ENCODE assay signal across 13 cellular contexts in genomic region chr6:166007349-166008263, GRCh38.
DNase-seq lines count a peak whose midpoint lies in the region; ATAC-seq and TF ChIP-seq lines count a peak whose summit lies in the region.
"Had no signal": no experiment of that assay in that cellular context is flagged by ENCODE, and none has a peak within 500 bp of the region (broad histone marks: within the 10 kb centered on the region; RNA-seq: fewer than 3 reads in every experiment).

No MANE protein-coding gene starts in this region.

- no peaks in the 10 kb centered on the region for H3K4me1 ChIP-seq in naive thymus-derived CD4-positive, alpha-beta T cell (ENCODE audit: control insufficient read depth in 2 of 2, insufficient read depth in 2 of 2, low read length in 2 of 2)
- H3K4me1 ChIP-seq: foreskin keratinocyte, prostate gland, SJCRH30 had no signal

- peak overlapping the region; percentile 85 to 93 (median 87) for H3K4me3 Mint-ChIP-seq in brain
- H3K4me3 Mint-ChIP-seq in naive thymus-derived CD4-positive, alpha-beta T cell: no peak overlapping the region

- peaks cover 0 to 16% (median 5%) of the 10 kb centered on the region in 5 experiments for H3K9me3 Mint-ChIP-seq in brain
- peaks cover 0 to 7% (median 0%) of the 10 kb centered on the region in 11 donors for H3K9me3 Mint-ChIP-seq in naive thymus-derived CD4-positive, alpha-beta T cell

- no peaks in the 10 kb centered on the region for H3K27me3 ChIP-seq in naive thymus-derived CD4-positive, alpha-beta T cell (ENCODE audit: control insufficient read depth in 2 of 2, insufficient read depth in 2 of 2, low read length in 2 of 2)

- peaks cover 72% of the 10 kb centered on the region for H3K4me1 Mint-ChIP-seq in brain
- peaks cover 0 to 15% (median 4%) of the 10 kb centered on the region in 7 donors for H3K4me1 Mint-ChIP-seq in naive thymus-derived CD4-positive, alpha-beta T cell

- DNase-seq in DMS 273 (lab: John Stamatoyannopoulos, UW; ENCODE audit: unreplicated experiment) (peak; percentile 14), DMS 273 treated with DMSO at 0.1 percent for 48 hours (lab: John Stamatoyannopoulos, UW) (no peak), kidney glomerular epithelial cell (lab: John Stamatoyannopoulos, UW) (peak; percentile 71), superior temporal gyrus (ENCODE audit: extremely low spot score) (peak; percentile 36), NCI-H1436 (lab: John Stamatoyannopoulos, UW) (no peak), GDM1 (lab: John Stamatoyannopoulos, UW) (no peak)
- DNase-seq in naive thymus-derived CD4-positive, alpha-beta T cell: no peak
- DNase-seq: foreskin keratinocyte had no signal

- no peak overlapping the region for H3K27ac ChIP-seq in naive thymus-derived CD4-positive, alpha-beta T cell (ENCODE audit: low read depth, low read length)
- H3K27ac ChIP-seq: 22Rv1, foreskin keratinocyte, KMS-11, prostate gland, SJCRH30 had no signal

- POLR2A ChIA-PET in naive thymus-derived CD4-positive, alpha-beta T cell (lab: Charles Lee): no interaction called here

- H3K4me3 ChIP-seq in naive thymus-derived CD4-positive, alpha-beta T cell (ENCODE audit: low read length): no peak overlapping the region
- H3K4me3 ChIP-seq: SJCRH30 had no signal

- CTCF ChIA-PET in naive thymus-derived CD4-positive, alpha-beta T cell (lab: Charles Lee): no interaction called here

- peak overlapping the region; percentile 18 to 99 (median 94) for H3K27ac Mint-ChIP-seq in brain
- no peak overlapping the region for H3K27ac Mint-ChIP-seq in naive thymus-derived CD4-positive, alpha-beta T cell

- no peaks in the 10 kb centered on the region for H3K9me3 ChIP-seq in naive thymus-derived CD4-positive, alpha-beta T cell (ENCODE audit: control insufficient read depth in 2 of 3, low read length in 3 of 3)
- H3K9me3 ChIP-seq: prostate gland, SJCRH30 had no signal

- no peaks in the 10 kb centered on the region for H3K36me3 Mint-ChIP-seq in brain
- peaks cover 0 to 4% (median 0%) of the 10 kb centered on the region in 5 donors for H3K36me3 Mint-ChIP-seq in naive thymus-derived CD4-positive, alpha-beta T cell

- ATAC-seq in naive thymus-derived CD4-positive, alpha-beta T cell: no peak
- ATAC-seq: foreskin keratinocyte had no signal

- intact Hi-C loops in naive thymus-derived CD4-positive, alpha-beta T cell (cut with micrococcal nuclease): loop anchor here in 1 of 2 donors (2.0 kb wide), 1 partner anchor 23 kb away; no protein-coding TSS in a partner anchor

- H3K27me3 Mint-ChIP-seq in brain: peaks cover 34% of the 10 kb centered on the region
- peaks cover 60 to 83% (median 77%) of the 10 kb centered on the region in 5 donors for H3K27me3 Mint-ChIP-seq in naive thymus-derived CD4-positive, alpha-beta T cell

- H3K36me3 ChIP-seq in naive thymus-derived CD4-positive, alpha-beta T cell (ENCODE audit: control insufficient read depth in 2 of 3, insufficient read depth in 3 of 3, low read length in 3 of 3): no peaks in the 10 kb centered on the region
- H3K36me3 ChIP-seq: prostate gland, SJCRH30 had no signal

- no peak for TF ChIP-seq CTCF in brain (conservative IDR thresholded peaks at IDR 0.05)

Comparison
In these comparisons a context has a peak if more than half of its experiments do, and no peak if none do; other contexts are left out.
1. DNase-seq: peak in DMS 273 (single experiment), kidney glomerular epithelial cell (single experiment) and superior temporal gyrus (single experiment); none in DMS 273 treated with DMSO at 0.1 percent for 48 hours (single experiment), naive thymus-derived CD4-positive, alpha-beta T cell (0 of 9), NCI-H1436 (single experiment) and GDM1 (single experiment).
2. H3K27ac Mint-ChIP-seq: peak in brain (5 of 5); none in naive thymus-derived CD4-positive, alpha-beta T cell (0 of 9).
3. H3K4me3 Mint-ChIP-seq: peak in brain (5 of 5); none in naive thymus-derived CD4-positive, alpha-beta T cell (0 of 10).